ENCODE assay signal across 2 cellular contexts in the genomic region with DNA sequence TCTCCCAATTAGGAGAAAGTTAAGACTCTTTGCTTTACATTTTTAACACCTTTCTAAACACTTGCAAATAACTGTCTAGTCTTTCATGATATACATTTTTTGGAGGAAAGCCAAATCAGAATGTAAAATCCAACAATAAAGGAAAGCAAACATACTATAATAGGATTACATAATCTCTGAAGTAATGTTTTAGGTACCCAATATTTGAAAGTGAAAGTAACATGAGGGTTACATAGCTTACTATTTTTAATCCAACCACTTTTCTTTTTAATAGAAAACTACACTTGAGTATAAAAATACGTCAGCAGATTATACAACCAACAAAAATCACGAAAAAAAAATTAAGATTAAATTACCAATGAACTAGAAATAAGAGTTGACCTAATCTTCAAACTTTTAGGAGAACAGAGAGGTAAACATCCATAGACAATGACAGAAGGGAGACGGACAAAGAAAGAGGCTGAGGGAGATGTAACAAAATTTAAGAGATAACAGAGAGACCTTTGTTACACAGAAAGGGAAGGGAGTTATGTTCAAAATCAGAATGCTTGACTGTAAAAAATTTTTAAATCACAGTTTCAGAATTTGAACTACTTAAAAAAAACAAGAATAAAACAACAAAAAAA.
TF ChIP-seq lines count a peak whose summit lies in the region.

No MANE protein-coding gene starts in this region.

TF ChIP-seq in GM12878, 131 proteins besides CTCF, POLR2A, EP300 and RAD21:
- TF ChIP-seq NFIC (IDR thresholded peaks at IDR 0.05; ENCODE audit: low read depth, low read length) (peak; percentile 53; the same call in 1 of the 2 replicates), RUNX3 (IDR thresholded peaks at IDR 0.05; ENCODE audit: low read length) (no peak), MEF2A (IDR thresholded peaks at IDR 0.05; ENCODE audit: insufficient read depth, low read depth, low read length) (peak; percentile 45; the same call in 1 of the 2 replicates), ESRRA (IDR thresholded peaks at IDR 0.05; ENCODE audit: low read length) (no peak), ATF7 (IDR thresholded peaks at IDR 0.05; ENCODE audit: low read depth) (peak; percentile 89)
- TF ChIP-seq, protein P1, sequence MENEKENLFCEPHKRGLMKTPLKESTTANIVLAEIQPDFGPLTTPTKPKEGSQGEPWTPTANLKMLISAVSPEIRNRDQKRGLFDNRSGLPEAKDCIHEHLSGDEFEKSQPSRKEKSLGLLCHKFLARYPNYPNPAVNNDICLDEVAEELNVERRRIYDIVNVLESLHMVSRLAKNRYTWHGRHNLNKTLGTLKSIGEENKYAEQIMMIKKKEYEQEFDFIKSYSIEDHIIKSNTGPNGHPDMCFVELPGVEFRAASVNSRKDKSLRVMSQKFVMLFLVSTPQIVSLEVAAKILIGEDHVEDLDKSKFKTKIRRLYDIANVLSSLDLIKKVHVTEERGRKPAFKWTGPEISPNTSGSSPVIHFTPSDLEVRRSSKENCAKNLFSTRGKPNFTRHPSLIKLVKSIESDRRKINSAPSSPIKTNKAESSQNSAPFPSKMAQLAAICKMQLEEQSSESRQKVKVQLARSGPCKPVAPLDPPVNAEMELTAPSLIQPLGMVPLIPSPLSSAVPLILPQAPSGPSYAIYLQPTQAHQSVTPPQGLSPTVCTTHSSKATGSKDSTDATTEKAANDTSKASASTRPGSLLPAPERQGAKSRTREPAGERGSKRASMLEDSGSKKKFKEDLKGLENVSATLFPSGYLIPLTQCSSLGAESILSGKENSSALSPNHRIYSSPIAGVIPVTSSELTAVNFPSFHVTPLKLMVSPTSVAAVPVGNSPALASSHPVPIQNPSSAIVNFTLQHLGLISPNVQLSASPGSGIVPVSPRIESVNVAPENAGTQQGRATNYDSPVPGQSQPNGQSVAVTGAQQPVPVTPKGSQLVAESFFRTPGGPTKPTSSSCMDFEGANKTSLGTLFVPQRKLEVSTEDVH (IDR thresholded peaks at IDR 0.05; ENCODE audit: low read depth, partially characterized antibody) = peak; percentile 46
- TF ChIP-seq, protein P2, sequence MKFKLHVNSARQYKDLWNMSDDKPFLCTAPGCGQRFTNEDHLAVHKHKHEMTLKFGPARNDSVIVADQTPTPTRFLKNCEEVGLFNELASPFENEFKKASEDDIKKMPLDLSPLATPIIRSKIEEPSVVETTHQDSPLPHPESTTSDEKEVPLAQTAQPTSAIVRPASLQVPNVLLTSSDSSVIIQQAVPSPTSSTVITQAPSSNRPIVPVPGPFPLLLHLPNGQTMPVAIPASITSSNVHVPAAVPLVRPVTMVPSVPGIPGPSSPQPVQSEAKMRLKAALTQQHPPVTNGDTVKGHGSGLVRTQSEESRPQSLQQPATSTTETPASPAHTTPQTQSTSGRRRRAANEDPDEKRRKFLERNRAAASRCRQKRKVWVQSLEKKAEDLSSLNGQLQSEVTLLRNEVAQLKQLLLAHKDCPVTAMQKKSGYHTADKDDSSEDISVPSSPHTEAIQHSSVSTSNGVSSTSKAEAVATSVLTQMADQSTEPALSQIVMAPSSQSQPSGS (IDR thresholded peaks at IDR 0.05; ENCODE audit: low read length) = peak; percentile 64

TF ChIP-seq in WTC11, 78 proteins besides CTCF, POLR2A, EP300 and RAD21:
- TF ChIP-seq MYBL2 (CRISPR knock-in tag; IDR thresholded peaks at IDR 0.05) (no peak), JAZF1 (CRISPR knock-in tag; IDR thresholded peaks at IDR 0.05) (no peak), HMGA2 (CRISPR knock-in tag; IDR thresholded peaks at IDR 0.05) (no peak), ETV6 (CRISPR knock-in tag; IDR thresholded peaks at IDR 0.05) (no peak), KAT7 (CRISPR knock-in tag; IDR thresholded peaks at IDR 0.05; ENCODE audit: borderline replicate concordance) (no peak), NR1H2 (CRISPR knock-in tag; IDR thresholded peaks at IDR 0.05) (no peak), GABPB1 (CRISPR knock-in tag; IDR thresholded peaks at IDR 0.05) (no peak), EMX1 (CRISPR knock-in tag; IDR thresholded peaks at IDR 0.05) (no peak)
- TF ChIP-seq, protein P3, sequence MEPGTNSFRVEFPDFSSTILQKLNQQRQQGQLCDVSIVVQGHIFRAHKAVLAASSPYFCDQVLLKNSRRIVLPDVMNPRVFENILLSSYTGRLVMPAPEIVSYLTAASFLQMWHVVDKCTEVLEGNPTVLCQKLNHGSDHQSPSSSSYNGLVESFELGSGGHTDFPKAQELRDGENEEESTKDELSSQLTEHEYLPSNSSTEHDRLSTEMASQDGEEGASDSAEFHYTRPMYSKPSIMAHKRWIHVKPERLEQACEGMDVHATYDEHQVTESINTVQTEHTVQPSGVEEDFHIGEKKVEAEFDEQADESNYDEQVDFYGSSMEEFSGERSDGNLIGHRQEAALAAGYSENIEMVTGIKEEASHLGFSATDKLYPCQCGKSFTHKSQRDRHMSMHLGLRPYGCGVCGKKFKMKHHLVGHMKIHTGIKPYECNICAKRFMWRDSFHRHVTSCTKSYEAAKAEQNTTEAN (CRISPR knock-in tag; IDR thresholded peaks at IDR 0.05) = no peak
- TF ChIP-seq, protein P4, sequence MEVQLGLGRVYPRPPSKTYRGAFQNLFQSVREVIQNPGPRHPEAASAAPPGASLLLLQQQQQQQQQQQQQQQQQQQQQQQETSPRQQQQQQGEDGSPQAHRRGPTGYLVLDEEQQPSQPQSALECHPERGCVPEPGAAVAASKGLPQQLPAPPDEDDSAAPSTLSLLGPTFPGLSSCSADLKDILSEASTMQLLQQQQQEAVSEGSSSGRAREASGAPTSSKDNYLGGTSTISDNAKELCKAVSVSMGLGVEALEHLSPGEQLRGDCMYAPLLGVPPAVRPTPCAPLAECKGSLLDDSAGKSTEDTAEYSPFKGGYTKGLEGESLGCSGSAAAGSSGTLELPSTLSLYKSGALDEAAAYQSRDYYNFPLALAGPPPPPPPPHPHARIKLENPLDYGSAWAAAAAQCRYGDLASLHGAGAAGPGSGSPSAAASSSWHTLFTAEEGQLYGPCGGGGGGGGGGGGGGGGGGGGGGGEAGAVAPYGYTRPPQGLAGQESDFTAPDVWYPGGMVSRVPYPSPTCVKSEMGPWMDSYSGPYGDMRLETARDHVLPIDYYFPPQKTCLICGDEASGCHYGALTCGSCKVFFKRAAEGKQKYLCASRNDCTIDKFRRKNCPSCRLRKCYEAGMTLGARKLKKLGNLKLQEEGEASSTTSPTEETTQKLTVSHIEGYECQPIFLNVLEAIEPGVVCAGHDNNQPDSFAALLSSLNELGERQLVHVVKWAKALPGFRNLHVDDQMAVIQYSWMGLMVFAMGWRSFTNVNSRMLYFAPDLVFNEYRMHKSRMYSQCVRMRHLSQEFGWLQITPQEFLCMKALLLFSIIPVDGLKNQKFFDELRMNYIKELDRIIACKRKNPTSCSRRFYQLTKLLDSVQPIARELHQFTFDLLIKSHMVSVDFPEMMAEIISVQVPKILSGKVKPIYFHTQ (CRISPR knock-in tag; IDR thresholded peaks at IDR 0.05) = no peak
- TF ChIP-seq, protein P5, sequence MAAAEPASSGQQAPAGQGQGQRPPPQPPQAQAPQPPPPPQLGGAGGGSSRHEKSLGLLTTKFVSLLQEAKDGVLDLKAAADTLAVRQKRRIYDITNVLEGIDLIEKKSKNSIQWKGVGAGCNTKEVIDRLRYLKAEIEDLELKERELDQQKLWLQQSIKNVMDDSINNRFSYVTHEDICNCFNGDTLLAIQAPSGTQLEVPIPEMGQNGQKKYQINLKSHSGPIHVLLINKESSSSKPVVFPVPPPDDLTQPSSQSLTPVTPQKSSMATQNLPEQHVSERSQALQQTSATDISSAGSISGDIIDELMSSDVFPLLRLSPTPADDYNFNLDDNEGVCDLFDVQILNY (CRISPR knock-in tag; IDR thresholded peaks at IDR 0.05) = no peak
- TF ChIP-seq, protein P6, sequence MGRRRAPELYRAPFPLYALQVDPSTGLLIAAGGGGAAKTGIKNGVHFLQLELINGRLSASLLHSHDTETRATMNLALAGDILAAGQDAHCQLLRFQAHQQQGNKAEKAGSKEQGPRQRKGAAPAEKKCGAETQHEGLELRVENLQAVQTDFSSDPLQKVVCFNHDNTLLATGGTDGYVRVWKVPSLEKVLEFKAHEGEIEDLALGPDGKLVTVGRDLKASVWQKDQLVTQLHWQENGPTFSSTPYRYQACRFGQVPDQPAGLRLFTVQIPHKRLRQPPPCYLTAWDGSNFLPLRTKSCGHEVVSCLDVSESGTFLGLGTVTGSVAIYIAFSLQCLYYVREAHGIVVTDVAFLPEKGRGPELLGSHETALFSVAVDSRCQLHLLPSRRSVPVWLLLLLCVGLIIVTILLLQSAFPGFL (CRISPR knock-in tag; IDR thresholded peaks at IDR 0.05; ENCODE audit: borderline replicate concordance) = no peak
- TF ChIP-seq, protein P7, sequence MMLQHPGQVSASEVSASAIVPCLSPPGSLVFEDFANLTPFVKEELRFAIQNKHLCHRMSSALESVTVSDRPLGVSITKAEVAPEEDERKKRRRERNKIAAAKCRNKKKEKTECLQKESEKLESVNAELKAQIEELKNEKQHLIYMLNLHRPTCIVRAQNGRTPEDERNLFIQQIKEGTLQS (CRISPR knock-in tag; conservative IDR thresholded peaks at IDR 0.05) = no peak
- TF ChIP-seq, protein P8, sequence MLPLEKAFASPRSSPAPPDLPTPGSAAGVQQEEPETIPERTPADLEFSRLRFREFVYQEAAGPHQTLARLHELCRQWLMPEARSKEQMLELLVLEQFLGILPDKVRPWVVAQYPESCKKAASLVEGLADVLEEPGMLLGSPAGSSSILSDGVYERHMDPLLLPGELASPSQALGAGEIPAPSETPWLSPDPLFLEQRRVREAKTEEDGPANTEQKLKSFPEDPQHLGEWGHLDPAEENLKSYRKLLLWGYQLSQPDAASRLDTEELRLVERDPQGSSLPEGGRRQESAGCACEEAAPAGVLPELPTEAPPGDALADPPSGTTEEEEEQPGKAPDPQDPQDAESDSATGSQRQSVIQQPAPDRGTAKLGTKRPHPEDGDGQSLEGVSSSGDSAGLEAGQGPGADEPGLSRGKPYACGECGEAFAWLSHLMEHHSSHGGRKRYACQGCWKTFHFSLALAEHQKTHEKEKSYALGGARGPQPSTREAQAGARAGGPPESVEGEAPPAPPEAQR (CRISPR knock-in tag; IDR thresholded peaks at IDR 0.05) = no peak
- TF ChIP-seq, protein P9, sequence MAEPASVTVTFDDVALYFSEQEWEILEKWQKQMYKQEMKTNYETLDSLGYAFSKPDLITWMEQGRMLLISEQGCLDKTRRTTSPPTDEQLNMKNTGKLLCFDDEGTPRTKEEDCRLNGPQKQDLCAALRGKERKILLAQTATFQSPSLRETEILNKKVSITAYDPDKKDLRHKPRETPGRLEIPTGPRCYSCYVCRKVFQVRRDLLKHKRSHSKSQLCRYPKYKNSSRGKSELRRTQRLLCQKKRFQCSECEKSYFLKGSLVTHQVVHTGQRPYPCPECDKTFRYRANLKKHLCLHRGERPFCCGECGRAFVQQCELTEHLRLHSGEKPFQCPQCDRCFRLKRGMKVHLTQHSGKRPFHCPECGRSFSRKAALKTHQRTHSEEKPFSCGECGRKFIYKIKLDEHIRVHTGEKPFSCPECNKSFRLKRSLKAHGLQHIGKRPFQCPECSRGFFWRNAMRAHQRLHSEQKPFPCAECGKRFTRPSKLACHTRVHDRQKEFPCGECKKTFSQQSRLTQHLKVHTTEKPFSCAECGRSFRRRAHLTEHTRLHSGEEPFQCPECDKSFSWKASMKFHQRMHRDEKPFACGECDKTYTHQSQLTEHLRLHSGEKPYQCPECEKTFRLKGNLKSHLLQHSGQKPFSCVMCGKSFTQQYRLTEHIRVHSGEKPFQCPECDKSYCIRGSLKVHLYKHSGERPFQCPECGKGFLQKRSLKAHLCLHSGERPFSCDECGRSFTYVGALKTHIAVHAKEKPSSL (CRISPR knock-in tag; conservative IDR thresholded peaks at IDR 0.05) = no peak
- TF ChIP-seq, protein P10, sequence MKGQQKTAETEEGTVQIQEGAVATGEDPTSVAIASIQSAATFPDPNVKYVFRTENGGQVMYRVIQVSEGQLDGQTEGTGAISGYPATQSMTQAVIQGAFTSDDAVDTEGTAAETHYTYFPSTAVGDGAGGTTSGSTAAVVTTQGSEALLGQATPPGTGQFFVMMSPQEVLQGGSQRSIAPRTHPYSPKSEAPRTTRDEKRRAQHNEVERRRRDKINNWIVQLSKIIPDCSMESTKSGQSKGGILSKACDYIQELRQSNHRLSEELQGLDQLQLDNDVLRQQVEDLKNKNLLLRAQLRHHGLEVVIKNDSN (CRISPR knock-in tag; IDR thresholded peaks at IDR 0.05) = no peak
- TF ChIP-seq, protein P2 (CRISPR knock-in tag; IDR thresholded peaks at IDR 0.05; ENCODE audit: borderline replicate concordance, low read depth) = no peak
- TF ChIP-seq, protein P11, sequence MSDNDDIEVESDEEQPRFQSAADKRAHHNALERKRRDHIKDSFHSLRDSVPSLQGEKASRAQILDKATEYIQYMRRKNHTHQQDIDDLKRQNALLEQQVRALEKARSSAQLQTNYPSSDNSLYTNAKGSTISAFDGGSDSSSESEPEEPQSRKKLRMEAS (CRISPR knock-in tag; IDR thresholded peaks at IDR 0.05) = no peak
